In genomic region chr17:79463421-79464309, GRCh38 we compare ENCODE assay signal across 23 cellular contexts.
DNase-seq lines count a peak whose midpoint lies in the region; ATAC-seq, FAIRE-seq and TF ChIP-seq lines count a peak whose summit lies in the region.
"Had no signal": no experiment of that assay in that cellular context is flagged by ENCODE, and none has a peak within 500 bp of the region (broad histone marks: within the 10 kb centered on the region; RNA-seq: fewer than 3 reads in every experiment).

No MANE protein-coding gene starts in this region.

- 94% methylated on average over 35 of the region's 35 CpGs for WGBS in A549 (ENCODE audit: missing lambda C conversion rate)
- 93% methylated on average over 35 of the region's 35 CpGs for WGBS in mesenchymal stem cell

- TF ChIP-seq EP300 in A549 (IDR thresholded peaks at IDR 0.05), result no peak

- no peak overlapping the region for H4K8ac ChIP-seq in mesenchymal stem cell (ENCODE audit: low read length)

- H3K18ac ChIP-seq in mesenchymal stem cell (ENCODE audit: low read depth in 1 of 2, low read length in 2 of 2), result no peak overlapping the region

- peaks cover 28% of the 10 kb centered on the region for H3K4me1 ChIP-seq in A549
- no peaks in the 10 kb centered on the region for H3K4me1 ChIP-seq in mesenchymal stem cell (ENCODE audit: control insufficient read depth, insufficient read depth, low read depth, low read length)
- H3K4me1 ChIP-seq: BE2C had no signal

- no peak overlapping the region for H2AK5ac ChIP-seq in mesenchymal stem cell (ENCODE audit: low read length, severe bottlenecking)

- POLR2A ChIA-PET in A549 (lab: Yijun Ruan, JAX), result no interaction called here

- no peak overlapping the region for H3K4me2 ChIP-seq in A549
- no peak overlapping the region for H3K4me2 ChIP-seq in mesenchymal stem cell (ENCODE audit: low read length, poor library complexity, severe bottlenecking)

- no peak overlapping the region for H2BK15ac ChIP-seq in mesenchymal stem cell (ENCODE audit: low read depth, poor library complexity, severe bottlenecking)

- peak overlapping the region; percentile 61 for H4K91ac ChIP-seq in mesenchymal stem cell (ENCODE audit: low read length)

- H3K27me3 ChIP-seq in mesenchymal stem cell (ENCODE audit: control insufficient read depth in 1 of 2, insufficient read depth in 1 of 2, low read length in 2 of 2), result peaks cover 0 to 49% of the 10 kb centered on the region in 2 experiments

- peak overlapping the region in 1 of 2 experiments; percentile 53 for H3K14ac ChIP-seq in mesenchymal stem cell (ENCODE audit: low read length in 2 of 2)

- no peaks in the 10 kb centered on the region for H3K9me3 ChIP-seq in A549
- no peaks in the 10 kb centered on the region for H3K9me3 ChIP-seq in mesenchymal stem cell (ENCODE audit: control insufficient read depth, low read length)
- H3K9me3 ChIP-seq: BE2C had no signal

- H3K23ac ChIP-seq in mesenchymal stem cell (ENCODE audit: low read length in 2 of 2), result no peak overlapping the region

- no peak overlapping the region for H2BK120ac ChIP-seq in mesenchymal stem cell (ENCODE audit: low read depth, low read length)

- H3K4ac ChIP-seq in mesenchymal stem cell (ENCODE audit: low read depth in 1 of 2, low read length in 2 of 2), result no peak overlapping the region

- CTCF ChIA-PET in A549 (lab: Yijun Ruan, JAX), result no interaction called here

- no peak for ATAC-seq in A549
- no peak for ATAC-seq in HG02588 (IDR thresholded peaks at IDR 0.05; ENCODE audit: unreplicated experiment)
- ATAC-seq: HCT116, K562 had no signal

- FAIRE-seq in A549 (lab: Jason Lieb, UNC), result no peak
- FAIRE-seq: K562, RCC 7860 had no signal

- H3K79me1 ChIP-seq in mesenchymal stem cell (replicated peaks; ENCODE audit: low read length, poor library complexity, severe bottlenecking), result no peaks in the 10 kb centered on the region

- no peaks in the 10 kb centered on the region for H3K36me3 ChIP-seq in mesenchymal stem cell (ENCODE audit: control insufficient read depth in 1 of 2, insufficient read depth in 2 of 2, low read depth in 1 of 2, low read length in 2 of 2)
- H3K36me3 ChIP-seq: BE2C had no signal

- H2AFZ ChIP-seq in mesenchymal stem cell (ENCODE audit: low read depth, low read length), result no peak overlapping the region

- no peak for TF ChIP-seq RAD21 in A549 (conservative IDR thresholded peaks at IDR 0.05 in 1 of 2, IDR thresholded peaks at IDR 0.05 in 1 of 2)

- no peak overlapping the region for H2BK12ac ChIP-seq in mesenchymal stem cell (ENCODE audit: low read length in 2 of 2)

- DNase-seq in A549 (ENCODE audit: low read depth in 1 of 2, low spot score in 1 of 2), result no peak
- DNase-seq in NCI-H1694 (lab: John Stamatoyannopoulos, UW), result peak; percentile 91
- DNase-seq in mesenchymal stem cell, result no peak
- no peak for DNase-seq in NCI-H2029 treated with DMSO at 0.1 percent for 48 hours (lab: John Stamatoyannopoulos, UW)
- DNase-seq in AML-193 (lab: John Stamatoyannopoulos, UW), result no peak
- DNase-seq in NCI-H146 (lab: John Stamatoyannopoulos, UW), result no peak
- DNase-seq: BE2C; CD4-positive, CD25-positive, alpha-beta regulatory T cell; COR-L47; DMS153; GF-D8; GOT3; NCI-H1105; NCI-H187; NCI-H774; Right ventricle myocardium superior had no signal

- H3K27ac ChIP-seq in A549 (peak overlapping the region; percentile 9 to 72; a peak in 3 of 6 replicates), angular gyrus (ENCODE audit: low read depth, low read length) (peak overlapping the region; percentile 14), mesenchymal stem cell (ENCODE audit: low read length, poor library complexity, severe bottlenecking) (no peak overlapping the region)
- H3K27ac ChIP-seq: 22Rv1, SK-N-MC had no signal

- no peak overlapping the region for H3K9ac ChIP-seq in mesenchymal stem cell (ENCODE audit: low read length)

- no peak overlapping the region for H2BK5ac ChIP-seq in mesenchymal stem cell (ENCODE audit: low read depth, low read length, poor library complexity, severe bottlenecking)

- no peak for TF ChIP-seq CTCF in A549 (IDR thresholded peaks at IDR 0.05)

- H3K4me3 ChIP-seq in A549, result no peak overlapping the region
- no peak overlapping the region for H3K4me3 ChIP-seq in mesenchymal stem cell (ENCODE audit: insufficient read depth in 1 of 2, low read depth in 1 of 2, low read length in 2 of 2)
- H3K4me3 ChIP-seq: K562, SK-N-MC had no signal

- no peak for TF ChIP-seq POLR2A in A549 (IDR thresholded peaks at IDR 0.05; ENCODE audit: low read length)

TF ChIP-seq in A549, 52 proteins besides CTCF, POLR2A, EP300 and RAD21:
- TF ChIP-seq MAFK (IDR thresholded peaks at IDR 0.05; ENCODE audit: partially characterized antibody) (no peak), SMC3 (IDR thresholded peaks at IDR 0.05) (no peak), HEYL (CRISPR knock-in tag; IDR thresholded peaks at IDR 0.05) (no peak), ZFP36 (IDR thresholded peaks at IDR 0.05; ENCODE audit: borderline replicate concordance, partially characterized antibody) (no peak), TP53 (CRISPR knock-in tag; IDR thresholded peaks at IDR 0.05) (no peak), NFE2L2 (conservative IDR thresholded peaks at IDR 0.05; ENCODE audit: low read length) (no peak), HOXB5 (CRISPR knock-in tag; IDR thresholded peaks at IDR 0.05) (no peak), CEBPB (IDR thresholded peaks at IDR 0.05) (no peak), NR3C1 (IDR thresholded peaks at IDR 0.05) (no peak)
